ENCODE assay signal across 5 cellular contexts in the genomic region with DNA sequence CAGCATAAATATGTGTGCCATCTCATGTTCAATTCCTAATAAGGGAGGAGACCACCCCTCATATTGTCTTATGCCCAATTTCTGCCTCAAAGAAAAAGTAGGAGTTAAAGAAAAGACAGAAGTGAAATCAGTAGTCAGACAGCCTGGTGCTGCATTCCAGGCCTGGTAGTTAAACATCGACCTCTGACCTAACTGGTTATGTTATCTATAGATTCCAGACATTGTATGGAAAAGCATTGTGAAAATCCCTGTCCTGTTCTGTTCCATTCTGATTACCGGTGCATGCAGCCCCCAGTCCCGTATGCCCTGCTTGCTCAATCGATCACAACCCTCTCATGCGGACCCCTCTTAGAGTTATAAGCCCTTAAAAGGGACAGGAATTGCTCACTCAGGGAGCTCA. TPM values are rescaled to one million over a fixed set of nuclear protein-coding genes. Genes with fewer than 3 reads are reported as not detected.
"Had no signal": no experiment of that assay in that cellular context is flagged by ENCODE, and none has a peak within 500 bp of the region (broad histone marks: within the 10 kb centered on the region; RNA-seq: fewer than 3 reads in every experiment).

No MANE protein-coding gene starts in this region.

RNA-seq across cellular contexts. Expression of a gene that starts 38.2 kb away (rescaled TPM):
- total RNA-seq: GM23248, H4, H7, HT-29 had no signal
- polyA plus RNA-seq: GM23248, IgD-negative memory B cell had no signal
